7 cellular contexts compared by ENCODE assay signal in genomic region chr20:32456869-32457421, GRCh38.
DNase-seq lines count a peak whose midpoint lies in the region; ATAC-seq, FAIRE-seq and TF ChIP-seq lines count a peak whose summit lies in the region.

No MANE protein-coding gene starts in this region.

- TF ChIP-seq POLR2A in GM12891 (IDR thresholded peaks at IDR 0.05; ENCODE audit: low read depth, low read length) (no peak), suprapubic skin (IDR thresholded peaks at IDR 0.05) (no peak)

- no peak for TF ChIP-seq EP300 in suprapubic skin (IDR thresholded peaks at IDR 0.05)

- peak overlapping the region in 2 of 3 experiments; percentile 31 for H3K4me3 ChIP-seq in mammary epithelial cell (replicated peaks in 1 of 3; ENCODE audit: insufficient read depth in 1 of 3, low read depth in 2 of 3, low read length in 3 of 3)
- peak overlapping the region; percentile 35 for H3K4me3 ChIP-seq in suprapubic skin

- H3K27ac ChIP-seq in mammary epithelial cell (ENCODE audit: insufficient read depth, low read depth, low read length) (no peak overlapping the region), suprapubic skin (no peak overlapping the region)

- peak; percentile 86 for FAIRE-seq in GM12891 (lab: Jason Lieb, UNC)

- dilution Hi-C loops in mammary epithelial cell (cut with HindIII; ENCODE audit: low sequenced_read_pairs) = no loop called here

- intact Hi-C loops in mammary epithelial cell (cut with micrococcal nuclease) = loop anchor here (10.0 kb wide), 1 partner anchor 122 kb away; no protein-coding TSS in a partner anchor
- intact Hi-C loops in left colon (cut with DNase I, micrococcal nuclease) = no loop called here

- in situ Hi-C loops in mammary epithelial cell (cut with MboI; ENCODE audit: low sequenced_read_pairs in 2 of 2) = loop anchor here in 1 of 2 donors (25.0 kb wide), 1 partner anchor 245 kb away; the partner anchor contains the start of genes PLAGL2 and POFUT1

- H3K9ac ChIP-seq in mammary epithelial cell (ENCODE audit: insufficient read depth, low read length) = no peak overlapping the region

- peaks cover 9% of the 10 kb centered on the region for H3K4me1 ChIP-seq in mammary epithelial cell (ENCODE audit: insufficient read depth, low read length)
- peaks cover 16% of the 10 kb centered on the region for H3K4me1 ChIP-seq in suprapubic skin

- H3K79me2 ChIP-seq in mammary epithelial cell (ENCODE audit: insufficient read depth, low read length) = no peaks in the 10 kb centered on the region

- ATAC-seq in left colon = peak; percentile 7
- ATAC-seq in GM18909 (IDR thresholded peaks at IDR 0.05; ENCODE audit: poor library complexity, unreplicated experiment) = no peak

- H3K36me3 ChIP-seq in mammary epithelial cell (ENCODE audit: insufficient read depth, low read length) (no peaks in the 10 kb centered on the region), suprapubic skin (peaks cover 21% of the 10 kb centered on the region)

- peak; percentile 98 for DNase-seq in GM12891 (ENCODE audit: insufficient read length, low spot score)
- DNase-seq in NAMALWA (ENCODE audit: low spot score) = peak; percentile 64
- DNase-seq in mammary epithelial cell = no peak
- DNase-seq in left colon = no peak
- no peak for DNase-seq in suprapubic skin (ENCODE audit: low spot score in 2 of 2)
- no peak for DNase-seq in inferior parietal cortex (ENCODE audit: extremely low spot score)

- TF ChIP-seq CTCF in mammary epithelial cell (conservative IDR thresholded peaks at IDR 0.05 in 1 of 2, IDR thresholded peaks at IDR 0.05 in 1 of 2; ENCODE audit: extremely low read depth in 1 of 2, insufficient read depth in 1 of 2, low read depth in 1 of 2, low read length in 2 of 2) (peak; percentile 38 to 60), suprapubic skin (IDR thresholded peaks at IDR 0.05) (peak; percentile 27 to 77)

- CTCF ChIA-PET in mammary epithelial cell (lab: Charles Lee; ENCODE audit: low non-redundant PET) = no interaction called here

- BruUV-seq in mammary epithelial cell (replicated peaks; lab: Mats Ljungman, UMichigan) = no TSS peak

- 3% methylated on average over 3 of the region's 33 CpGs for WGBS in mammary epithelial cell (ENCODE audit: low coverage, missing lambda C conversion rate)
- WGBS in suprapubic skin = no CpG with 5 or more reads among the region's 33 CpGs

- H3K27me3 ChIP-seq in mammary epithelial cell (ENCODE audit: insufficient read depth, low read length) = no peaks in the 10 kb centered on the region
- H3K27me3 ChIP-seq in suprapubic skin = no peaks in the 10 kb centered on the region

- no peaks in the 10 kb centered on the region for H4K20me1 ChIP-seq in mammary epithelial cell (ENCODE audit: insufficient read depth, low read length)

- peak overlapping the region; percentile 75 for H3K4me2 ChIP-seq in mammary epithelial cell (ENCODE audit: insufficient read depth, low read depth, low read length)

- peak overlapping the region; percentile 38 for H2AFZ ChIP-seq in mammary epithelial cell (ENCODE audit: low read depth, low read length)

- H3K9me3 ChIP-seq in mammary epithelial cell (replicated peaks; ENCODE audit: insufficient read depth, low read length) (no peaks in the 10 kb centered on the region), suprapubic skin (no peaks in the 10 kb centered on the region)

TF ChIP-seq in GM12891, 5 proteins besides CTCF, POLR2A, EP300 and RAD21:
- TF ChIP-seq TAF1 (IDR thresholded peaks at IDR 0.05; ENCODE audit: low read depth, low read length) (no peak), SPI1 (IDR thresholded peaks at IDR 0.05; ENCODE audit: low read depth, low read length) (no peak), POLR2AphosphoS5 (IDR thresholded peaks at IDR 0.05; ENCODE audit: low read depth, low read length) (no peak), POU2F2 (IDR thresholded peaks at IDR 0.05; ENCODE audit: low read depth, low read length) (no peak), PAX5 (IDR thresholded peaks at IDR 0.05; ENCODE audit: insufficient read depth, low read length, severe bottlenecking) (no peak)

Comparison
In these comparisons a context has a peak if more than half of its experiments do, and no peak if none do; other contexts are left out.
1. DNase-seq: peak in GM12891 (single experiment) and NAMALWA (single experiment); none in mammary epithelial cell (single experiment), left colon (0 of 2), suprapubic skin (0 of 2) and inferior parietal cortex (single experiment).